17 cellular contexts compared by ENCODE assay signal in the genomic region with DNA sequence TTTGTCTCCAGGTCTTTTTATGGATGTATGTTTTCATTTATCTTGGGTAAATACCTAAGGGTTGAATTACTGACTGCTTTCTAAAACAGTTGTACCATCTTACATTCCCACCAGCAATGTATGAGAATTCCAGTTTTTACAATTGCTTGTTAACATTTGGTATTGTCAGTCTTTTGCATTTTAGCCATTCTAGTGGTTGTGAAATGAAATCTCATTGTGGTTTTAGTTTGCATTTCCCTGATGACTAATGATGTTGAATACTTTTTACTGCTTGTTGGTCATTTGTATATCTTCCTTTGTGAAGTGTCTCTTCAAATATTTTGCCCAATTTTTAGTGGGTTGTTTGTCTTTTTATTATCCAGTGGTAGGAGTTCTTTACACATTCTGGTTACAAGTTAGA.
DNase-seq lines count a peak whose midpoint lies in the region; ATAC-seq, FAIRE-seq and TF ChIP-seq lines count a peak whose summit lies in the region.
"Had no signal": no experiment of that assay in that cellular context is flagged by ENCODE, and none has a peak within 500 bp of the region (broad histone marks: within the 10 kb centered on the region; RNA-seq: fewer than 3 reads in every experiment).

No MANE protein-coding gene starts in this region.

- H3K4me1 ChIP-seq in A549: no peaks in the 10 kb centered on the region
- H3K4me1 ChIP-seq in PC-3 (ENCODE audit: insufficient read depth, low read length): peaks cover 6% of the 10 kb centered on the region
- H3K4me1 ChIP-seq in Peyer's patch: no peaks in the 10 kb centered on the region
- H3K4me1 ChIP-seq: gastroesophageal sphincter had no signal

- DNase-seq in A549 (ENCODE audit: low read depth in 1 of 2, low spot score in 1 of 2): peak in 1 of 2 experiments; percentile 13
- no peak for DNase-seq in GM18507 (ENCODE audit: extremely low spot score, insufficient read length, low read depth)
- DNase-seq in PC-3: peak; percentile 73
- DNase-seq in fibroblast of gingiva (ENCODE audit: low read depth): peak; percentile 54
- DNase-seq in Peyer's patch: no peak
- DNase-seq in HuH-7 (ENCODE audit: low spot score): no peak
- DNase-seq: DND-41; left cardiac atrium; naive thymus-derived CD4-positive, alpha-beta T cell; NCI-H1436; NCI-H524 treated with DMSO at 0.1 percent for 48 hours; SHP77; stimulated activated CD4-positive, alpha-beta T cell treated with anti-CD3 and anti-CD28 coated beads, Interleukin-4, amount 100 ng/mL, for 24 hours; stimulated activated naive CD4-positive, alpha-beta T cell treated with Interleukin-2 at 50 U/mL for 16 hours had no signal

- H3F3A ChIP-seq in PC-3 (ENCODE audit: low read length, unreplicated experiment): no peaks in the 10 kb centered on the region

- no peak for TF ChIP-seq EP300 in A549 (IDR thresholded peaks at IDR 0.05)

- no peak overlapping the region for H3K4me3 ChIP-seq in A549
- no peak overlapping the region for H3K4me3 ChIP-seq in PC-3 (ENCODE audit: low read length)
- no peak overlapping the region for H3K4me3 ChIP-seq in Peyer's patch
- H3K4me3 ChIP-seq: gastroesophageal sphincter had no signal

- FAIRE-seq in A549 (lab: Jason Lieb, UNC) (peak; percentile 18), GM18507 (lab: Jason Lieb, UNC) (peak; percentile 59)

- H3K27ac ChIP-seq in A549: no peak overlapping the region
- peak overlapping the region; percentile 40 for H3K27ac ChIP-seq in PC-3 (ENCODE audit: low read length)
- no peak overlapping the region for H3K27ac ChIP-seq in Peyer's patch
- H3K27ac ChIP-seq: gastroesophageal sphincter had no signal

- H3K27me3 ChIP-seq in PC-3 (ENCODE audit: low read length) (no peaks in the 10 kb centered on the region), Peyer's patch (no peaks in the 10 kb centered on the region)
- H3K27me3 ChIP-seq: gastroesophageal sphincter had no signal

- TF ChIP-seq CTCF in A549 (IDR thresholded peaks at IDR 0.05): no peak
- no peak for TF ChIP-seq CTCF in PC-3 (conservative IDR thresholded peaks at IDR 0.05; ENCODE audit: low read depth, low read length)
- TF ChIP-seq CTCF in Peyer's patch (IDR thresholded peaks at IDR 0.05): no peak

- no peak for TF ChIP-seq RAD21 in A549 (conservative IDR thresholded peaks at IDR 0.05 in 1 of 2, IDR thresholded peaks at IDR 0.05 in 1 of 2)

- no peak overlapping the region for H3K9ac ChIP-seq in PC-3 (ENCODE audit: low read length)

- H3K4me2 ChIP-seq in A549 (no peak overlapping the region), PC-3 (ENCODE audit: low read length) (no peak overlapping the region; the same call in 1 of the 2 replicates)

- CTCF ChIA-PET in A549 (lab: Yijun Ruan, JAX) (no interaction called here), PC-3 (lab: Charles Lee) (no interaction called here)

- H3K79me2 ChIP-seq in PC-3 (ENCODE audit: low read length): no peaks in the 10 kb centered on the region

- BruUV-seq in PC-3 (replicated peaks; lab: Mats Ljungman, UMichigan): no TSS peak

- H3K36me3 ChIP-seq in PC-3 (ENCODE audit: low read depth, low read length) (no peaks in the 10 kb centered on the region), Peyer's patch (no peaks in the 10 kb centered on the region)
- H3K36me3 ChIP-seq: gastroesophageal sphincter had no signal

- intact Hi-C loops in PC-3 (cut with micrococcal nuclease): no loop called here

- POLR2A ChIA-PET in A549 (lab: Yijun Ruan, JAX) (no interaction called here), PC-3 (lab: Charles Lee; ENCODE audit: unreplicated experiment) (no interaction called here)

- TF ChIP-seq POLR2A in A549 (IDR thresholded peaks at IDR 0.05; ENCODE audit: low read length) (no peak), Peyer's patch (IDR thresholded peaks at IDR 0.05) (no peak)

- ATAC-seq in A549 (no peak), PC-3 (peak; percentile 97), HG02678 (IDR thresholded peaks at IDR 0.05; ENCODE audit: unreplicated experiment) (no peak), GM19452 (IDR thresholded peaks at IDR 0.05; ENCODE audit: unreplicated experiment) (no peak)
- ATAC-seq: gastroesophageal sphincter; left cardiac atrium; naive thymus-derived CD4-positive, alpha-beta T cell had no signal

- H3K9me2 ChIP-seq in PC-3 (replicated peaks; ENCODE audit: low read length): no peaks in the 10 kb centered on the region

- no peak overlapping the region for H2AFZ ChIP-seq in PC-3 (ENCODE audit: low read length)

- no peaks in the 10 kb centered on the region for H4K20me1 ChIP-seq in PC-3 (ENCODE audit: low read length)

- H3K9me3 ChIP-seq in A549 (no peaks in the 10 kb centered on the region), PC-3 (ENCODE audit: low read length) (no peaks in the 10 kb centered on the region), Peyer's patch (no peaks in the 10 kb centered on the region)
- H3K9me3 ChIP-seq: gastroesophageal sphincter had no signal

TF ChIP-seq in A549, 52 proteins besides CTCF, POLR2A, EP300 and RAD21:
- TF ChIP-seq ZFP36 (IDR thresholded peaks at IDR 0.05; ENCODE audit: borderline replicate concordance, partially characterized antibody) (peak; percentile 41), FOSL2 (IDR thresholded peaks at IDR 0.05) (no peak), FOSL2 (CRISPR knock-in tag; IDR thresholded peaks at IDR 0.05) (peak; percentile 5; the same call in 1 of the 2 replicates), ESRRA (IDR thresholded peaks at IDR 0.05; ENCODE audit: borderline replicate concordance, low read length) (no peak)

Comparison
In these comparisons a context has a peak if more than half of its experiments do, and no peak if none do; other contexts are left out.
1. DNase-seq: peak in PC-3 (single experiment) and fibroblast of gingiva (single experiment); none in GM18507 (single experiment), Peyer's patch (0 of 3) and HuH-7 (single experiment).